ENCODE assay signal across 13 cellular contexts in genomic region chr1:202835548-202836072, GRCh38. TPM values are rescaled to one million over a fixed set of nuclear protein-coding genes. Genes with fewer than 3 reads are reported as not detected.
DNase-seq lines count a peak whose midpoint lies in the region; ATAC-seq and TF ChIP-seq lines count a peak whose summit lies in the region.
"Had no signal": no experiment of that assay in that cellular context is flagged by ENCODE, and none has a peak within 500 bp of the region (broad histone marks: within the 10 kb centered on the region; RNA-seq: fewer than 3 reads in every experiment).

No MANE protein-coding gene starts in this region.

- TF ChIP-seq CTCF in activated CD8-positive, alpha-beta T cell treated with anti-CD3 and anti-CD28 coated beads for 36 hours (IDR thresholded peaks at IDR 0.05), result no peak

- no peak overlapping the region for H3K4me3 ChIP-seq in HUES48 (ENCODE audit: low read depth, low read length)
- H3K4me3 ChIP-seq: sigmoid colon had no signal

- H3K4me1 ChIP-seq in HUES48 (ENCODE audit: control insufficient read depth, insufficient read depth, low read length), result peaks cover 6% of the 10 kb centered on the region; the same call in 1 of the 2 replicates
- H3K4me1 ChIP-seq: sigmoid colon had no signal

- no peaks in the 10 kb centered on the region for H3K27me3 Mint-ChIP-seq in activated CD8-positive, alpha-beta T cell treated with anti-CD3 and anti-CD28 coated beads for 36 hours
- H3K27me3 Mint-ChIP-seq in memory B cell, result no peaks in the 10 kb centered on the region
- H3K27me3 Mint-ChIP-seq: activated naive CD8-positive, alpha-beta T cell had no signal

- CTCF ChIA-PET in activated CD8-positive, alpha-beta T cell treated with anti-CD3 and anti-CD28 coated beads for 36 hours (lab: Charles Lee), result interaction anchor here (0.6 to 4.2 kb wide), 7 partner anchors 9 to 1443 kb away, joined by 3 to 25 read pairs (median 4); no protein-coding TSS in a partner anchor

- peak overlapping the region; percentile 67 for H3K27ac Mint-ChIP-seq in activated CD8-positive, alpha-beta T cell treated with anti-CD3 and anti-CD28 coated beads for 36 hours
- H3K27ac Mint-ChIP-seq in memory B cell, result no peak overlapping the region
- H3K27ac Mint-ChIP-seq: activated naive CD8-positive, alpha-beta T cell had no signal

- POLR2A ChIA-PET in activated CD8-positive, alpha-beta T cell treated with anti-CD3 and anti-CD28 coated beads for 36 hours (lab: Charles Lee), result interaction anchor here (0.7 to 1.4 kb wide), 2 partner anchors 17 to 25 kb away, joined by 3 to 4 read pairs; partner anchors contain the start of gene PCAT6

- peak overlapping the region; percentile 22 for H3K27ac ChIP-seq in HUES48 (ENCODE audit: low read depth, low read length)
- H3K27ac ChIP-seq in caudate nucleus (ENCODE audit: low read depth, low read length), result no peak overlapping the region
- H3K27ac ChIP-seq: sigmoid colon had no signal

- DNase-seq in ELF-1 (ENCODE audit: low read depth, low spot score) (peak; percentile 33), memory B cell (ENCODE audit: low spot score in 2 of 2) (no peak), NCI-H345 (lab: John Stamatoyannopoulos, UW) (no peak), caudate nucleus (lab: John Stamatoyannopoulos, UW) (no peak), Right ventricle myocardium inferior (ENCODE audit: missing footprints) (no peak)
- peak; percentile 61 for DNase-seq in activated CD8-positive, alpha-beta T cell treated with anti-CD3 and anti-CD28 coated beads for 36 hours
- DNase-seq: DMS 273 treated with DMSO at 0.1 percent for 48 hours; effector CD8-positive, alpha-beta T cell; NCI-H69; sigmoid colon had no signal

- no peaks in the 10 kb centered on the region for H3K36me3 Mint-ChIP-seq in activated CD8-positive, alpha-beta T cell treated with anti-CD3 and anti-CD28 coated beads for 36 hours (ENCODE audit: low read depth)
- no peaks in the 10 kb centered on the region for H3K36me3 Mint-ChIP-seq in memory B cell
- H3K36me3 Mint-ChIP-seq: activated naive CD8-positive, alpha-beta T cell had no signal

- no peak overlapping the region for H3K9ac ChIP-seq in HUES48 (ENCODE audit: low read depth, low read length)

- intact Hi-C loops in activated CD8-positive, alpha-beta T cell treated with anti-CD3 and anti-CD28 coated beads for 36 hours (cut with micrococcal nuclease), result no loop called here
- intact Hi-C loops in Right ventricle myocardium inferior (cut with DNase I), result no loop called here

- H3K4me3 Mint-ChIP-seq in activated CD8-positive, alpha-beta T cell treated with anti-CD3 and anti-CD28 coated beads for 36 hours, result peak overlapping the region; percentile 17
- no peak overlapping the region for H3K4me3 Mint-ChIP-seq in memory B cell
- H3K4me3 Mint-ChIP-seq: activated naive CD8-positive, alpha-beta T cell had no signal

- no peaks in the 10 kb centered on the region for H3K27me3 ChIP-seq in HUES48 (ENCODE audit: control insufficient read depth, insufficient read depth, low read length)
- H3K27me3 ChIP-seq: sigmoid colon had no signal

- H3K36me3 ChIP-seq in HUES48 (ENCODE audit: control insufficient read depth, insufficient read depth, low read length), result no peaks in the 10 kb centered on the region
- H3K36me3 ChIP-seq: sigmoid colon had no signal

- peaks cover 43% of the 10 kb centered on the region for H3K4me1 Mint-ChIP-seq in activated CD8-positive, alpha-beta T cell treated with anti-CD3 and anti-CD28 coated beads for 36 hours (ENCODE audit: low read depth)
- peaks cover 18% of the 10 kb centered on the region for H3K4me1 Mint-ChIP-seq in memory B cell

- H3K9me3 ChIP-seq in HUES48 (ENCODE audit: control insufficient read depth, insufficient read depth, low read length), result no peaks in the 10 kb centered on the region
- H3K9me3 ChIP-seq: sigmoid colon had no signal

- H3K9me3 Mint-ChIP-seq in activated CD8-positive, alpha-beta T cell treated with anti-CD3 and anti-CD28 coated beads for 36 hours, result no peaks in the 10 kb centered on the region
- peaks cover 2% of the 10 kb centered on the region for H3K9me3 Mint-ChIP-seq in memory B cell

- ATAC-seq in activated CD8-positive, alpha-beta T cell treated with anti-CD3 and anti-CD28 coated beads for 36 hours, result peak; percentile 82
- ATAC-seq in memory B cell (ENCODE audit: low read depth) (peak; percentile 62), Right ventricle myocardium inferior (no peak), GM19455 (IDR thresholded peaks at IDR 0.05; ENCODE audit: unreplicated experiment) (no peak)

RNA-seq across cellular contexts. Expression of gene PCAT6, which starts 24.9 kb away (rescaled TPM):
- 1 to 10 TPM in 1 of 2 experiments, under 1 TPM in 1; 0.94 to 2.4 TPM for total RNA-seq in activated CD8-positive, alpha-beta T cell treated with anti-CD3 and anti-CD28 coated beads for 36 hours
- 0.54 TPM for total RNA-seq in Right ventricle myocardium inferior
- total RNA-seq: sigmoid colon had no signal

RNA-seq across cellular contexts. Expression of gene KDM5B, which starts 27.4 kb away (rescaled TPM):
- total RNA-seq in activated CD8-positive, alpha-beta T cell treated with anti-CD3 and anti-CD28 coated beads for 36 hours, result 10 to 100 TPM; 54.8 to 60.3 TPM
- total RNA-seq in Right ventricle myocardium inferior, result 10.8 TPM

RNA-seq across cellular contexts. Expression of gene RABIF, which starts 53.3 kb away (rescaled TPM):
- 1 to 10 TPM; 7.0 to 7.1 TPM for total RNA-seq in activated CD8-positive, alpha-beta T cell treated with anti-CD3 and anti-CD28 coated beads for 36 hours
- total RNA-seq in Right ventricle myocardium inferior, result 6.1 TPM

Comparison
In these comparisons a context has a peak if more than half of its experiments do, and no peak if none do; other contexts are left out.
1. DNase-seq: peak in ELF-1 (single experiment) and activated CD8-positive, alpha-beta T cell treated with anti-CD3 and anti-CD28 coated beads for 36 hours (single experiment); none in memory B cell (0 of 2), NCI-H345 (single experiment), caudate nucleus (0 of 61) and Right ventricle myocardium inferior (single experiment).
2. ATAC-seq: peak in activated CD8-positive, alpha-beta T cell treated with anti-CD3 and anti-CD28 coated beads for 36 hours (single experiment) and memory B cell (single experiment); none in Right ventricle myocardium inferior (single experiment) and GM19455 (single experiment).